8 cellular contexts compared by ENCODE assay signal in genomic region chr16:30445408-30446202, GRCh38. TPM values are rescaled to one million over a fixed set of nuclear protein-coding genes. Genes with fewer than 3 reads are reported as not detected.
DNase-seq lines count a peak whose midpoint lies in the region; ATAC-seq and TF ChIP-seq lines count a peak whose summit lies in the region.

A gene with protein sequence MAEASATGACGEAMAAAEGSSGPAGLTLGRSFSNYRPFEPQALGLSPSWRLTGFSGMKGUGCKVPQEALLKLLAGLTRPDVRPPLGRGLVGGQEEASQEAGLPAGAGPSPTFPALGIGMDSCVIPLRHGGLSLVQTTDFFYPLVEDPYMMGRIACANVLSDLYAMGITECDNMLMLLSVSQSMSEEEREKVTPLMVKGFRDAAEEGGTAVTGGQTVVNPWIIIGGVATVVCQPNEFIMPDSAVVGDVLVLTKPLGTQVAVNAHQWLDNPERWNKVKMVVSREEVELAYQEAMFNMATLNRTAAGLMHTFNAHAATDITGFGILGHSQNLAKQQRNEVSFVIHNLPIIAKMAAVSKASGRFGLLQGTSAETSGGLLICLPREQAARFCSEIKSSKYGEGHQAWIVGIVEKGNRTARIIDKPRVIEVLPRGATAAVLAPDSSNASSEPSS (minus strand): TSS chr16:30445874. CDS start chr16:30445727, 147 bp downstream.

- peaks cover 27% of the 10 kb centered on the region for H3K36me3 Mint-ChIP-seq in activated CD8-positive, alpha-beta memory T cell treated with anti-CD3 and anti-CD28 coated beads, Interleukin-2, amount 10 ng/mL, durations not matched to agents 7 days and 5 days
- H3K36me3 Mint-ChIP-seq in endodermal cell (ENCODE audit: low read depth): peaks cover 21% of the 10 kb centered on the region

- H3K9me3 Mint-ChIP-seq in activated CD8-positive, alpha-beta memory T cell treated with anti-CD3 and anti-CD28 coated beads, Interleukin-2, amount 10 ng/mL, durations not matched to agents 7 days and 5 days (ENCODE audit: low read depth): no peaks in the 10 kb centered on the region
- peaks cover 12% of the 10 kb centered on the region for H3K9me3 Mint-ChIP-seq in endodermal cell

- peaks cover 51% of the 10 kb centered on the region for H3K4me1 Mint-ChIP-seq in activated CD8-positive, alpha-beta memory T cell treated with anti-CD3 and anti-CD28 coated beads, Interleukin-2, amount 10 ng/mL, durations not matched to agents 7 days and 5 days
- H3K4me1 Mint-ChIP-seq in endodermal cell: peaks cover 5% of the 10 kb centered on the region

- peak; percentile 63 for TF ChIP-seq CTCF in endodermal cell (conservative IDR thresholded peaks at IDR 0.05)

- H3K9me3 ChIP-seq in endodermal cell (ENCODE audit: control insufficient read depth, low read length): peaks cover 9% of the 10 kb centered on the region

- no peaks in the 10 kb centered on the region for H3K27me3 ChIP-seq in endodermal cell (ENCODE audit: control insufficient read depth, insufficient read depth, low read length, poor library complexity, severe bottlenecking)

- no peaks in the 10 kb centered on the region for H3K27me3 Mint-ChIP-seq in activated CD8-positive, alpha-beta memory T cell treated with anti-CD3 and anti-CD28 coated beads, Interleukin-2, amount 10 ng/mL, durations not matched to agents 7 days and 5 days
- H3K27me3 Mint-ChIP-seq in endodermal cell (ENCODE audit: insufficient read depth): peaks cover 13% of the 10 kb centered on the region

- peak within 1 kb of the TSS; percentile 89 for H3K9ac ChIP-seq in endodermal cell (ENCODE audit: extremely low read depth, low read length, poor library complexity, severe bottlenecking)

- H3K27ac Mint-ChIP-seq in activated CD8-positive, alpha-beta memory T cell treated with anti-CD3 and anti-CD28 coated beads, Interleukin-2, amount 10 ng/mL, durations not matched to agents 7 days and 5 days: peak within 1 kb of the TSS; percentile 90
- H3K27ac Mint-ChIP-seq in endodermal cell: peak within 1 kb of the TSS; percentile 91

- H3K36me3 ChIP-seq in endodermal cell (ENCODE audit: control insufficient read depth, insufficient read depth, low read length): peaks cover 14% of the 10 kb centered on the region

- CTCF ChIA-PET in activated CD8-positive, alpha-beta memory T cell treated with anti-CD3 and anti-CD28 coated beads, Interleukin-2, amount 10 ng/mL, durations not matched to agents 7 days and 5 days (lab: Charles Lee): interaction anchor here (0.7 to 8.0 kb wide), 10 partner anchors 10 to 152 kb away, joined by 3 to 122 read pairs (median 6); partner anchors contain the start of genes DCTPP1, ITGAL, SEPTIN1 and ZNF764

- peak within 1 kb of the TSS; percentile 82 for H3K4me3 ChIP-seq in endodermal cell (ENCODE audit: low read length)

- peak; percentile 95 for DNase-seq in COLO668 (lab: John Stamatoyannopoulos, UW; ENCODE audit: unreplicated experiment)
- DNase-seq in HUDEP-2 (lab: John Stamatoyannopoulos, UW; ENCODE audit: unreplicated experiment in 76 of 76): peak; percentile 69 to 96 (median 92)
- peak; percentile 98 for DNase-seq in NOMO-1 treated with dmso at 0.1 percent for 144 hours (lab: John Stamatoyannopoulos, UW; ENCODE audit: unreplicated experiment)
- DNase-seq in activated CD8-positive, alpha-beta memory T cell treated with anti-CD3 and anti-CD28 coated beads, Interleukin-2, amount 10 ng/mL, durations not matched to agents 7 days and 5 days: peak; percentile 99
- DNase-seq in endodermal cell: peak; percentile 99
- DNase-seq in mesenteric fat pad (ENCODE audit: low spot score): peak; percentile 97
- peak; percentile 84 for DNase-seq in stimulated activated CD8-positive, alpha-beta memory T cell treated with anti-CD3 and anti-CD28 coated beads, Interleukin-15, amount 100 ng/mL, for 24 hours (ENCODE audit: low read depth)

- H3K27ac ChIP-seq in endodermal cell (ENCODE audit: low read depth, low read length): peak within 1 kb of the TSS; percentile 75

- H3K4me3 Mint-ChIP-seq in activated CD8-positive, alpha-beta memory T cell treated with anti-CD3 and anti-CD28 coated beads, Interleukin-2, amount 10 ng/mL, durations not matched to agents 7 days and 5 days: peak within 1 kb of the TSS; percentile 86
- H3K4me3 Mint-ChIP-seq in endodermal cell: peak within 1 kb of the TSS; percentile 74

- WGBS in endodermal cell (ENCODE audit: insufficient coverage in 1 of 2, insufficient read length in 1 of 2), 2 experiments: 4% methylated on average over 53 to 59 of the region's 59 CpGs

- H3K4me1 ChIP-seq in endodermal cell (ENCODE audit: control insufficient read depth, insufficient read depth, low read length): peaks cover 3% of the 10 kb centered on the region

- ATAC-seq in GM19467 (IDR thresholded peaks at IDR 0.05; ENCODE audit: unreplicated experiment): peak; percentile 67
- ATAC-seq in activated CD8-positive, alpha-beta memory T cell treated with anti-CD3 and anti-CD28 coated beads, Interleukin-2, amount 10 ng/mL, durations not matched to agents 7 days and 5 days: peak; percentile 97

RNA-seq across cellular contexts. Expression of the gene that starts here (rescaled TPM):
- 10 to 100 TPM; 63.3 to 92.9 TPM for total RNA-seq in activated CD8-positive, alpha-beta memory T cell treated with anti-CD3 and anti-CD28 coated beads, Interleukin-2, amount 10 ng/mL, durations not matched to agents 7 days and 5 days
- total RNA-seq in endodermal cell (10 to 100 TPM; 35.7 to 37.5 TPM), mesenteric fat pad (48.4 TPM)
- polyA plus RNA-seq in endodermal cell (2013, experiment 1 of 2): 25.1 TPM
- 23.7 TPM for polyA plus RNA-seq in endodermal cell (2013, experiment 2 of 2)

Comparison
In these comparisons a context has a peak if more than half of its experiments do, and no peak if none do; other contexts are left out.
1. Peak in every context shown above with its lines: DNase-seq, ATAC-seq, H3K4me3 ChIP-seq and H3K27ac ChIP-seq.